ENCODE assay signal across 19 cellular contexts in the genomic region with DNA sequence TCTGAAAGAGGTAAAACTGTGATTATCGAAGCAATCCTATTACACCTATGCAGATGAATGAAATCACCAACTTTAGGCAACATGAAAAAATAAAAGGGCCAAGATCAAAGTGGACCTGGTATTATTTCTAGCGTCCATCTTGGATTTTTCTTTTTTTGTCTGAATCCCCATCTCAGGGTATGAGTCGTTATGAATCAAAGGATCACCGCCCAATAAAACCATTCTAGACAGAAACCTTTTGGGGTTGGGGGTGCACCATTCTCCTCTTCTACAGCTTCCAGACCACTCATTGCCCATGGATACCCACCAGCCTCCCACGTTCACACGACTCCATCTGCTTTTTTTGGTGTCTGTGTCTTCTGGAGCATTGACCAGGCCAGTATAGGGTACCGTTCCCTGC. TPM values are rescaled to one million over a fixed set of nuclear protein-coding genes. Genes with fewer than 3 reads are reported as not detected.
DNase-seq lines count a peak whose midpoint lies in the region; ATAC-seq and TF ChIP-seq lines count a peak whose summit lies in the region.
"Had no signal": no experiment of that assay in that cellular context is flagged by ENCODE, and none has a peak within 500 bp of the region (broad histone marks: within the 10 kb centered on the region; RNA-seq: fewer than 3 reads in every experiment).

No MANE protein-coding gene starts in this region.

- no peak overlapping the region for H2AFZ ChIP-seq in SK-N-SH (ENCODE audit: low read depth)

- TF ChIP-seq EP300 in SK-N-SH (IDR thresholded peaks at IDR 0.05; ENCODE audit: borderline replicate concordance in 1 of 2, low read depth in 1 of 2, low read length in 1 of 2): no peak

- H3K9me3 Mint-ChIP-seq in brain (no peaks in the 10 kb centered on the region), neural crest cell (no peaks in the 10 kb centered on the region)
- H3K9me3 Mint-ChIP-seq: activated naive CD8-positive, alpha-beta T cell treated with anti-CD3 and anti-CD28 coated beads, Interleukin-2, amount 50 U/mL, for 24 hours had no signal

- H3K36me3 Mint-ChIP-seq in brain (peaks cover 86% of the 10 kb centered on the region), neural crest cell (ENCODE audit: low read depth) (peaks cover 15% of the 10 kb centered on the region)

- WGBS in SK-N-SH (ENCODE audit: low lambda C conversion rate): 88% methylated on average over 7 of the region's 7 CpGs
- 97% methylated on average over 7 of the region's 7 CpGs for WGBS in urinary bladder

- H3K27me3 Mint-ChIP-seq in brain: no peaks in the 10 kb centered on the region
- H3K27me3 Mint-ChIP-seq in neural crest cell (ENCODE audit: low read depth): no peaks in the 10 kb centered on the region

- H3K27ac Mint-ChIP-seq in brain (peak overlapping the region; percentile 35 to 88 (median 84)), neural crest cell (ENCODE audit: unreplicated experiment) (peak overlapping the region; percentile 68)
- H3K27ac Mint-ChIP-seq: activated naive CD8-positive, alpha-beta T cell treated with anti-CD3 and anti-CD28 coated beads, Interleukin-2, amount 50 U/mL, for 24 hours had no signal

- TF ChIP-seq RAD21 in SK-N-SH (IDR thresholded peaks at IDR 0.05; ENCODE audit: low read length): no peak

- peak overlapping the region; percentile 40; the same call in 1 of the 2 replicates for H3K9ac ChIP-seq in SK-N-SH

- DNase-seq in SK-N-SH (no peak), neural crest cell (ENCODE audit: low read depth, low spot score) (no peak), NCI-H774 (lab: John Stamatoyannopoulos, UW) (no peak), NCI-H187 (lab: John Stamatoyannopoulos, UW) (no peak), NK-92 (lab: John Stamatoyannopoulos, UW; ENCODE audit: unreplicated experiment) (no peak)
- DNase-seq: activated CD4-positive, alpha-beta T cell treated with anti-CD3 and anti-CD28 coated beads, Interleukin-2, amount 50 U/mL, for 48 hours; activated naive CD8-positive, alpha-beta T cell treated with anti-CD3 and anti-CD28 coated beads, Interleukin-2, amount 50 U/mL, for 24 hours; DMS79; head of caudate nucleus; islet precursor cell; Kasumi-1; midbrain; NCI-H1436; NCI-H226; ovary; stimulated activated naive CD8-positive, alpha-beta T cell treated with anti-CD3 and anti-CD28 coated beads, Interleukin-15, Interleukin-2, amounts not matched to agents 100 U/mL and 50 U/mL, for 24 hours had no signal

- POLR2A ChIA-PET in SK-N-SH (lab: Yijun Ruan, JAX): no interaction called here

- H3K4me1 ChIP-seq in SK-N-SH (ENCODE audit: control insufficient read depth in 1 of 2, insufficient read depth in 2 of 2, low read depth in 1 of 2, low read length in 1 of 2) (peaks cover 48 to 86% of the 10 kb centered on the region in 2 experiments), urinary bladder (ENCODE audit: insufficient read depth) (no peaks in the 10 kb centered on the region)

- H4K20me1 ChIP-seq in SK-N-SH (ENCODE audit: insufficient read depth): peaks cover 45% of the 10 kb centered on the region

- H3K4me2 ChIP-seq in SK-N-SH: peak overlapping the region; percentile 69

- H3K36me3 ChIP-seq in SK-N-SH (replicated peaks in 1 of 2; ENCODE audit: control insufficient read depth in 1 of 2, insufficient read depth in 2 of 2, low read length in 1 of 2) (peaks cover 51 to 68% of the 10 kb centered on the region in 2 experiments), urinary bladder (ENCODE audit: insufficient read depth) (no peaks in the 10 kb centered on the region)
- H3K36me3 ChIP-seq: ovary had no signal

- no peaks in the 10 kb centered on the region for H3K9me2 ChIP-seq in SK-N-SH

- no peaks in the 10 kb centered on the region for H3K9me3 ChIP-seq in SK-N-SH
- H3K9me3 ChIP-seq: ovary had no signal

- H3K4me3 ChIP-seq in SK-N-SH (ENCODE audit: low read depth in 2 of 2, low read length in 1 of 2): no peak overlapping the region
- no peak overlapping the region for H3K4me3 ChIP-seq in urinary bladder (ENCODE audit: low read depth, low read length)
- H3K4me3 ChIP-seq: ovary had no signal

- H3K79me2 ChIP-seq in SK-N-SH (ENCODE audit: insufficient read depth): peaks cover 96% of the 10 kb centered on the region

- peaks cover 81% of the 10 kb centered on the region for H3F3A ChIP-seq in SK-N-SH (replicated peaks; ENCODE audit: insufficient read depth)

- H3K4me3 Mint-ChIP-seq in brain (no peak overlapping the region), neural crest cell (no peak overlapping the region)
- H3K4me3 Mint-ChIP-seq: activated naive CD8-positive, alpha-beta T cell treated with anti-CD3 and anti-CD28 coated beads, Interleukin-2, amount 50 U/mL, for 24 hours had no signal

- TF ChIP-seq CTCF in SK-N-SH (IDR thresholded peaks at IDR 0.05) (no peak), brain (conservative IDR thresholded peaks at IDR 0.05) (no peak), neural crest cell (conservative IDR thresholded peaks at IDR 0.05) (no peak)

- CTCF ChIA-PET in SK-N-SH (lab: Yijun Ruan, JAX): interaction anchor here (0.6 to 1.0 kb wide), 2 partner anchors 14 to 104 kb away, joined by 3 read pairs; no protein-coding TSS in a partner anchor

- peaks cover 98% of the 10 kb centered on the region for H3K4me1 Mint-ChIP-seq in brain
- peaks cover 64% of the 10 kb centered on the region for H3K4me1 Mint-ChIP-seq in neural crest cell

- no peak for ATAC-seq in SK-N-SH treated with all-trans-retinoic acid at 6 μM for 48 hours
- ATAC-seq: activated naive CD8-positive, alpha-beta T cell treated with anti-CD3 and anti-CD28 coated beads, Interleukin-2, amount 50 U/mL, for 24 hours; stimulated activated naive CD8-positive, alpha-beta T cell treated with anti-CD3 and anti-CD28 coated beads, Interleukin-15, Interleukin-2, amounts not matched to agents 100 U/mL and 50 U/mL, for 24 hours had no signal

- H3K27me3 ChIP-seq in SK-N-SH (ENCODE audit: insufficient read depth): no peaks in the 10 kb centered on the region
- H3K27me3 ChIP-seq: ovary had no signal

- H3K27ac ChIP-seq in SK-N-SH (ENCODE audit: low read depth in 2 of 2, low read length in 1 of 2): peak overlapping the region; percentile 82 to 94
- peak overlapping the region; percentile 48 for H3K27ac ChIP-seq in urinary bladder (ENCODE audit: low read depth)

TF ChIP-seq in SK-N-SH, 30 proteins besides CTCF, POLR2A, EP300 and RAD21 (continues in another document):
- TF ChIP-seq POLR2AphosphoS5 (IDR thresholded peaks at IDR 0.05; ENCODE audit: low read depth, low read length): no peak
- no peak for TF ChIP-seq SIN3A (IDR thresholded peaks at IDR 0.05; ENCODE audit: borderline replicate concordance, low read depth, low read length)
- no peak for TF ChIP-seq JUND (IDR thresholded peaks at IDR 0.05)
- TF ChIP-seq TEAD4 (IDR thresholded peaks at IDR 0.05; ENCODE audit: borderline replicate concordance, insufficient read depth): no peak
- peak; percentile 44; the same call in 1 of the 2 replicates for TF ChIP-seq FOSL2 (IDR thresholded peaks at IDR 0.05; ENCODE audit: borderline replicate concordance, low read depth)
- no peak for TF ChIP-seq MEF2A (IDR thresholded peaks at IDR 0.05; ENCODE audit: borderline replicate concordance, low read depth)
- TF ChIP-seq, protein P1, sequence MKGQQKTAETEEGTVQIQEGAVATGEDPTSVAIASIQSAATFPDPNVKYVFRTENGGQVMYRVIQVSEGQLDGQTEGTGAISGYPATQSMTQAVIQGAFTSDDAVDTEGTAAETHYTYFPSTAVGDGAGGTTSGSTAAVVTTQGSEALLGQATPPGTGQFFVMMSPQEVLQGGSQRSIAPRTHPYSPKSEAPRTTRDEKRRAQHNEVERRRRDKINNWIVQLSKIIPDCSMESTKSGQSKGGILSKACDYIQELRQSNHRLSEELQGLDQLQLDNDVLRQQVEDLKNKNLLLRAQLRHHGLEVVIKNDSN (IDR thresholded peaks at IDR 0.05; ENCODE audit: borderline replicate concordance, low read depth): no peak

TF ChIP-seq in SK-N-SH treated with all-trans-retinoic acid at 6 μM for 48 hours, 23 proteins besides CTCF, POLR2A, EP300 and RAD21 (continues in another document):
- TF ChIP-seq CSDC2 (CRISPR knock-in tag; IDR thresholded peaks at IDR 0.05) (no peak), ZNF565 (CRISPR knock-in tag; conservative IDR thresholded peaks at IDR 0.05; ENCODE audit: low read depth) (no peak), ISL1 (CRISPR knock-in tag; IDR thresholded peaks at IDR 0.05) (no peak), ESRRG (CRISPR knock-in tag; IDR thresholded peaks at IDR 0.05) (no peak), RARB (CRISPR knock-in tag; IDR thresholded peaks at IDR 0.05) (no peak), ZFP3 (CRISPR knock-in tag; IDR thresholded peaks at IDR 0.05) (no peak), ARNTL (CRISPR knock-in tag; IDR thresholded peaks at IDR 0.05; ENCODE audit: borderline replicate concordance, low read depth) (no peak)
- TF ChIP-seq, protein P2, sequence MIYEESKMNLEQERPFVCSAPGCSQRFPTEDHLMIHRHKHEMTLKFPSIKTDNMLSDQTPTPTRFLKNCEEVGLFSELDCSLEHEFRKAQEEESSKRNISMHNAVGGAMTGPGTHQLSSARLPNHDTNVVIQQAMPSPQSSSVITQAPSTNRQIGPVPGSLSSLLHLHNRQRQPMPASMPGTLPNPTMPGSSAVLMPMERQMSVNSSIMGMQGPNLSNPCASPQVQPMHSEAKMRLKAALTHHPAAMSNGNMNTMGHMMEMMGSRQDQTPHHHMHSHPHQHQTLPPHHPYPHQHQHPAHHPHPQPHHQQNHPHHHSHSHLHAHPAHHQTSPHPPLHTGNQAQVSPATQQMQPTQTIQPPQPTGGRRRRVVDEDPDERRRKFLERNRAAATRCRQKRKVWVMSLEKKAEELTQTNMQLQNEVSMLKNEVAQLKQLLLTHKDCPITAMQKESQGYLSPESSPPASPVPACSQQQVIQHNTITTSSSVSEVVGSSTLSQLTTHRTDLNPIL (CRISPR knock-in tag; IDR thresholded peaks at IDR 0.05; ENCODE audit: low read depth): no peak
- TF ChIP-seq, protein P3, sequence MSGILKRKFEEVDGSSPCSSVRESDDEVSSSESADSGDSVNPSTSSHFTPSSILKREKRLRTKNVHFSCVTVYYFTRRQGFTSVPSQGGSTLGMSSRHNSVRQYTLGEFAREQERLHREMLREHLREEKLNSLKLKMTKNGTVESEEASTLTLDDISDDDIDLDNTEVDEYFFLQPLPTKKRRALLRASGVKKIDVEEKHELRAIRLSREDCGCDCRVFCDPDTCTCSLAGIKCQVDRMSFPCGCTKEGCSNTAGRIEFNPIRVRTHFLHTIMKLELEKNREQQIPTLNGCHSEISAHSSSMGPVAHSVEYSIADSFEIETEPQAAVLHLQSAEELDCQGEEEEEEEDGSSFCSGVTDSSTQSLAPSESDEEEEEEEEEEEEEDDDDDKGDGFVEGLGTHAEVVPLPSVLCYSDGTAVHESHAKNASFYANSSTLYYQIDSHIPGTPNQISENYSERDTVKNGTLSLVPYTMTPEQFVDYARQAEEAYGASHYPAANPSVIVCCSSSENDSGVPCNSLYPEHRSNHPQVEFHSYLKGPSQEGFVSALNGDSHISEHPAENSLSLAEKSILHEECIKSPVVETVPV (CRISPR knock-in tag; IDR thresholded peaks at IDR 0.05): no peak

RNA-seq across cellular contexts. Expression of a gene that starts 33.4 kb away (rescaled TPM):
- polyA plus RNA-seq in SK-N-SH (2012; rRNA removed): 47.5 and 48.5 TPM in 2 replicates
- polyA plus RNA-seq in SK-N-SH (2012; cell fraction: cytosol; rRNA removed): 59.8 and 60.6 TPM in 2 replicates
- polyA plus RNA-seq in SK-N-SH (2012; cell fraction: nucleus; rRNA removed): 69.5 and 70.5 TPM in 2 replicates
- polyA plus RNA-seq in brain (ENCODE audit: insufficient read depth, low read depth, low replicate concordance): 158 TPM
- total RNA-seq in neural crest cell: 256 and 266 TPM in 2 replicates
- total RNA-seq in urinary bladder: 99.2 TPM
- 35.2 TPM for polyA plus RNA-seq in urinary bladder
